In genomic region chr9:129412814-129413536, GRCh38 we compare ENCODE assay signal across 2 cellular contexts.
TF ChIP-seq lines count a peak whose summit lies in the region.

No MANE protein-coding gene starts in this region.

TF ChIP-seq in GM23338, 12 proteins besides CTCF, POLR2A, EP300 and RAD21 (continued from another document):
- TF ChIP-seq ZNF462 (CRISPR knock-in tag; IDR thresholded peaks at IDR 0.05) (no peak), STAT1 (IDR thresholded peaks at IDR 0.05; ENCODE audit: unreplicated experiment) (no peak), REST (IDR thresholded peaks at IDR 0.05; ENCODE audit: unreplicated experiment) (no peak), ETS1 (IDR thresholded peaks at IDR 0.05) (no peak), CREB1 (CRISPR knock-in tag; IDR thresholded peaks at IDR 0.05; ENCODE audit: low read depth) (no peak), JUNB (IDR thresholded peaks at IDR 0.05; ENCODE audit: unreplicated experiment) (no peak), NANOG (IDR thresholded peaks at IDR 0.05; ENCODE audit: borderline replicate concordance) (no peak)

TF ChIP-seq in HepG2, 621 proteins besides CTCF, POLR2A, EP300 and RAD21 (continued from another document and continues in another):
- peak; percentile 40; the same call in 1 of the 2 replicates for TF ChIP-seq ZFP91 (CRISPR knock-in tag; IDR thresholded peaks at IDR 0.05; ENCODE audit: borderline replicate concordance)
- no peak for TF ChIP-seq E2F5 (CRISPR knock-in tag; conservative IDR thresholded peaks at IDR 0.05)
- TF ChIP-seq HOXA9 (CRISPR knock-in tag; IDR thresholded peaks at IDR 0.05; ENCODE audit: borderline replicate concordance) = 0 out of 2 replicates have a peak, but pooled peaks have one; percentile 27
- no peak for TF ChIP-seq TOPORS (CRISPR knock-in tag; IDR thresholded peaks at IDR 0.05)
- 0 out of 2 replicates have a peak, but pooled peaks have one; percentile 43 for TF ChIP-seq ZNF337 (CRISPR knock-in tag; IDR thresholded peaks at IDR 0.05; ENCODE audit: borderline replicate concordance, low read depth)
- no peak for TF ChIP-seq HNRNPL (IDR thresholded peaks at IDR 0.05; ENCODE audit: low read depth, low read length)
- TF ChIP-seq ZNF549 (CRISPR knock-in tag; IDR thresholded peaks at IDR 0.05) = no peak
- no peak for TF ChIP-seq RAD51 (IDR thresholded peaks at IDR 0.05; ENCODE audit: borderline replicate concordance)
- TF ChIP-seq ZBTB2 (CRISPR knock-in tag; IDR thresholded peaks at IDR 0.05; ENCODE audit: low read depth) = 0 out of 2 replicates have a peak, but pooled peaks have one; percentile 20
- no peak for TF ChIP-seq ZNF83 (CRISPR knock-in tag; IDR thresholded peaks at IDR 0.05; ENCODE audit: borderline replicate concordance)
- TF ChIP-seq NR0B2 (CRISPR knock-in tag; IDR thresholded peaks at IDR 0.05) = no peak
- no peak for TF ChIP-seq GMEB2 (CRISPR knock-in tag; IDR thresholded peaks at IDR 0.05; ENCODE audit: low read depth)
- no peak for TF ChIP-seq ADNP (CRISPR knock-in tag; IDR thresholded peaks at IDR 0.05)
- no peak for TF ChIP-seq ETS1 (CRISPR knock-in tag; IDR thresholded peaks at IDR 0.05)
- no peak; the same call in 1 of the 2 replicates for TF ChIP-seq MIER3 (CRISPR knock-in tag; IDR thresholded peaks at IDR 0.05; ENCODE audit: borderline replicate concordance)
- 0 out of 2 replicates have a peak, but pooled peaks have one; percentile 31 for TF ChIP-seq ZNF230 (CRISPR knock-in tag; IDR thresholded peaks at IDR 0.05)
- no peak for TF ChIP-seq RFXAP (CRISPR knock-in tag; IDR thresholded peaks at IDR 0.05; ENCODE audit: borderline replicate concordance)
- no peak for TF ChIP-seq ZNF773 (CRISPR knock-in tag; IDR thresholded peaks at IDR 0.05; ENCODE audit: borderline replicate concordance)
- no peak for TF ChIP-seq JUN (CRISPR knock-in tag; IDR thresholded peaks at IDR 0.05)
- TF ChIP-seq ZFP82 (CRISPR knock-in tag; IDR thresholded peaks at IDR 0.05; ENCODE audit: borderline replicate concordance) = no peak
- no peak for TF ChIP-seq AGO2 (optimal IDR thresholded peaks at IDR 0.05; ENCODE audit: low read depth, low read length)
- TF ChIP-seq POLR2G (IDR thresholded peaks at IDR 0.05; ENCODE audit: low read depth, low read length) = no peak
- no peak for TF ChIP-seq ARID2 (CRISPR knock-in tag; IDR thresholded peaks at IDR 0.05; ENCODE audit: borderline replicate concordance)
- no peak for TF ChIP-seq SP5 (CRISPR knock-in tag; IDR thresholded peaks at IDR 0.05; ENCODE audit: borderline replicate concordance, low read depth)
- TF ChIP-seq ZNF766 (CRISPR knock-in tag; IDR thresholded peaks at IDR 0.05; ENCODE audit: borderline replicate concordance) = no peak
- no peak for TF ChIP-seq ARNT2 (CRISPR knock-in tag; IDR thresholded peaks at IDR 0.05; ENCODE audit: low read depth)
- no peak for TF ChIP-seq ZNF354B (CRISPR knock-in tag; IDR thresholded peaks at IDR 0.05)
- TF ChIP-seq SNAI1 (CRISPR knock-in tag; IDR thresholded peaks at IDR 0.05; ENCODE audit: borderline replicate concordance) = no peak
- 0 out of 2 replicates have a peak, but pooled peaks have one; percentile 15 for TF ChIP-seq MTA1 (CRISPR knock-in tag; IDR thresholded peaks at IDR 0.05; ENCODE audit: borderline replicate concordance)
- TF ChIP-seq ZNF34 (CRISPR knock-in tag; IDR thresholded peaks at IDR 0.05; ENCODE audit: borderline replicate concordance) = 0 out of 2 replicates have a peak, but pooled peaks have one; percentile 36
- no peak for TF ChIP-seq SNRNP70 (IDR thresholded peaks at IDR 0.05; ENCODE audit: low read depth, low read length)
- TF ChIP-seq HOMEZ (CRISPR knock-in tag; IDR thresholded peaks at IDR 0.05; ENCODE audit: low read depth) = no peak
- 0 out of 2 replicates have a peak, but pooled peaks have one; percentile 28 for TF ChIP-seq ZNF547 (CRISPR knock-in tag; IDR thresholded peaks at IDR 0.05)
- no peak for TF ChIP-seq ZBTB8A (CRISPR knock-in tag; IDR thresholded peaks at IDR 0.05; ENCODE audit: borderline replicate concordance, low read depth)
- 0 out of 2 replicates have a peak, but pooled peaks have one; percentile 24 for TF ChIP-seq PHF8 (CRISPR knock-in tag; IDR thresholded peaks at IDR 0.05)
- TF ChIP-seq PHF5A (CRISPR knock-in tag; IDR thresholded peaks at IDR 0.05; ENCODE audit: low read depth, unreplicated experiment) = no peak
- no peak for TF ChIP-seq ZNF513 (CRISPR knock-in tag; conservative IDR thresholded peaks at IDR 0.05)
- no peak for TF ChIP-seq SRY (CRISPR knock-in tag; IDR thresholded peaks at IDR 0.05)
- no peak for TF ChIP-seq SIN3A (IDR thresholded peaks at IDR 0.05; ENCODE audit: borderline replicate concordance, low read depth, low read length)
- no peak for TF ChIP-seq TMF1 (CRISPR knock-in tag; IDR thresholded peaks at IDR 0.05; ENCODE audit: low read depth)
- TF ChIP-seq ARID4A (CRISPR knock-in tag; IDR thresholded peaks at IDR 0.05; ENCODE audit: borderline replicate concordance) = no peak
- TF ChIP-seq ZBTB3 (CRISPR knock-in tag; IDR thresholded peaks at IDR 0.05; ENCODE audit: borderline replicate concordance, low read depth) = no peak
- TF ChIP-seq TIGD3 (CRISPR knock-in tag; IDR thresholded peaks at IDR 0.05; ENCODE audit: borderline replicate concordance) = no peak
